ENCODE assay signal across 18 cellular contexts in genomic region chr16:29170393-29171239, GRCh38.
DNase-seq lines count a peak whose midpoint lies in the region; ATAC-seq, FAIRE-seq and TF ChIP-seq lines count a peak whose summit lies in the region.
"Had no signal": no experiment of that assay in that cellular context is flagged by ENCODE, and none has a peak within 500 bp of the region (broad histone marks: within the 10 kb centered on the region; RNA-seq: fewer than 3 reads in every experiment).

No MANE protein-coding gene starts in this region.

- POLR2A ChIA-PET in HepG2 (lab: Yijun Ruan, JAX) = no interaction called here

- H3K9me3 ChIP-seq in liver (ENCODE audit: control insufficient read depth in 4 of 4, low read length in 3 of 4) = peaks cover 0 to 6% (median 2%) of the 10 kb centered on the region in 4 donors
- peaks cover 12% of the 10 kb centered on the region; the same call in 1 of the 2 replicates for H3K9me3 ChIP-seq in HepG2 (ENCODE audit: low read length)

- no peak for DNase-seq in HepG2 (ENCODE audit: low spot score)
- no peak for DNase-seq in Right ventricle myocardium superior
- no peak for DNase-seq in head of caudate nucleus
- DNase-seq in activated T-cell treated with anti-CD3 and anti-CD28 coated beads, Interleukin-2, amount 50 U/mL, for 48 hours = no peak
- no peak for DNase-seq in activated CD4-positive, CD25-positive, alpha-beta regulatory T cell (lab: John Stamatoyannopoulos, UW)
- DNase-seq: activated CD4-positive, alpha-beta T cell treated with anti-CD3 and anti-CD28 coated beads, Interleukin-2, amount 50 U/mL, for 48 hours; activated naive CD4-positive, alpha-beta T cell treated with Interleukin-2 at 50 U/mL for 16 hours; activated T-cell treated with anti-CD3 and anti-CD28 coated beads for 4 hours; CD4-positive, alpha-beta T cell; MM.1S; NCI-H2029; NCI-H510A; T-cell had no signal

- intact Hi-C loops in HepG2 (cut with micrococcal nuclease; ENCODE audit: unreplicated experiment) (no loop called here), Right ventricle myocardium superior (cut with DNase I) (no loop called here), head of caudate nucleus (cut with DNase I) (no loop called here)

- H3K9me3 Mint-ChIP-seq in nephron = peaks cover 21% of the 10 kb centered on the region
- H3K9me3 Mint-ChIP-seq: CD4-positive, alpha-beta T cell; T-cell had no signal

- H3K27me3 ChIP-seq in liver (ENCODE audit: control insufficient read depth in 4 of 4, insufficient read depth in 4 of 4, low read length in 3 of 4) = no peaks in the 10 kb centered on the region
- H3K27me3 ChIP-seq in HepG2 (ENCODE audit: control insufficient read depth in 1 of 2, insufficient read depth in 2 of 2, low read length in 2 of 2) = peaks cover 0 to 9% of the 10 kb centered on the region in 2 experiments; a peak in 2 of 5 replicates

- peaks cover 5% of the 10 kb centered on the region for H3K27me3 Mint-ChIP-seq in nephron (ENCODE audit: low read depth)
- H3K27me3 Mint-ChIP-seq: CD4-positive, alpha-beta T cell; T-cell had no signal

- no peak for FAIRE-seq in HepG2 (lab: Jason Lieb, UNC)
- FAIRE-seq: A204.1 had no signal

- no peak for TF ChIP-seq RAD21 in liver (IDR thresholded peaks at IDR 0.05)
- no peak for TF ChIP-seq RAD21 in HepG2 (CRISPR knock-in tag; IDR thresholded peaks at IDR 0.05)

- H3K36me3 Mint-ChIP-seq in nephron (ENCODE audit: low read depth) = no peaks in the 10 kb centered on the region

- no peak overlapping the region for H3K4me2 ChIP-seq in HepG2 (ENCODE audit: low read depth, low read length)
- H3K4me2 ChIP-seq: smooth muscle cell had no signal

- CTCF ChIA-PET in HepG2 (lab: Yijun Ruan, JAX; ENCODE audit: low intra/inter-chr PET ratio, low total read pairs) = no interaction called here

- H3K4me3 Mint-ChIP-seq in nephron = peak overlapping the region in 2 of 3 experiments; percentile 39 to 76
- H3K4me3 Mint-ChIP-seq: CD4-positive, alpha-beta T cell; T-cell had no signal

- in situ Hi-C loops in HepG2 (cut with HindIII; ENCODE audit: extremely low pct_ligation_motif_present, low pct_unique_long_range_greater_than_20kb) = no loop called here

- ATAC-seq in HepG2 (no peak), Right ventricle myocardium superior (ENCODE audit: poor library complexity) (peak; percentile 41), HG03135 (IDR thresholded peaks at IDR 0.05; ENCODE audit: unreplicated experiment) (no peak)
- ATAC-seq: T-cell had no signal

- peaks cover 24% of the 10 kb centered on the region for H3K4me1 Mint-ChIP-seq in nephron

- H3K27ac ChIP-seq in liver (ENCODE audit: low read depth in 1 of 2, low read length in 2 of 2) (peak overlapping the region; percentile 46 to 51), HepG2 (ENCODE audit: extremely low read length, insufficient read depth, low read length) (no peak overlapping the region)

- H3K36me3 ChIP-seq in liver (ENCODE audit: control insufficient read depth in 4 of 4, insufficient read depth in 3 of 4, low read depth in 1 of 4, low read length in 3 of 4) = no peaks in the 10 kb centered on the region
- no peaks in the 10 kb centered on the region for H3K36me3 ChIP-seq in HepG2 (replicated peaks in 1 of 2; ENCODE audit: control insufficient read depth in 1 of 2, insufficient read depth in 2 of 2, low read length in 2 of 2)

- H3K79me2 ChIP-seq in HepG2 (ENCODE audit: insufficient read depth, low read length) = no peaks in the 10 kb centered on the region

- H3K27ac Mint-ChIP-seq in nephron = peak overlapping the region; percentile 19 to 84 (median 36)
- H3K27ac Mint-ChIP-seq: CD4-positive, alpha-beta T cell; T-cell had no signal

- no peak for TF ChIP-seq POLR2A in HepG2 (IDR thresholded peaks at IDR 0.05; ENCODE audit: insufficient read depth in 1 of 2, low read depth in 2 of 2, low read length in 2 of 2)

- no peak overlapping the region for H2AFZ ChIP-seq in HepG2 (ENCODE audit: low read length)

- no peak for TF ChIP-seq EP300 in HepG2 (IDR thresholded peaks at IDR 0.05; ENCODE audit: low read depth in 2 of 2, low read length in 2 of 2)
- no peak for TF ChIP-seq EP300 in HepG2 (CRISPR knock-in tag; IDR thresholded peaks at IDR 0.05; ENCODE audit: borderline replicate concordance)

- no TSS peak for BruUV-seq in HepG2 (replicated peaks; lab: Mats Ljungman, UMichigan)

- H3K4me3 ChIP-seq in liver (ENCODE audit: low read depth in 1 of 3, low read length in 3 of 3) (no peak overlapping the region), HepG2 (replicated peaks in 1 of 3; ENCODE audit: insufficient read depth in 1 of 3, low read depth in 2 of 3, low read length in 3 of 3) (no peak overlapping the region)
- H3K4me3 ChIP-seq: smooth muscle cell had no signal

- peaks cover 0 to 16% (median 14%) of the 10 kb centered on the region in 4 donors for H3K4me1 ChIP-seq in liver (ENCODE audit: control insufficient read depth in 4 of 4, insufficient read depth in 4 of 4, low read length in 3 of 4)
- H3K4me1 ChIP-seq in HepG2 (ENCODE audit: insufficient read depth, low read length) = no peaks in the 10 kb centered on the region

- 80% methylated on average over 22 of the region's 22 CpGs for WGBS in liver
- WGBS in HepG2 (ENCODE audit: low lambda C conversion rate) = 65% methylated on average over 18 of the region's 22 CpGs

- no peak for TF ChIP-seq CTCF in liver (IDR thresholded peaks at IDR 0.05; ENCODE audit: low read depth, low read length, missing input control)
- TF ChIP-seq CTCF in HepG2 (CRISPR knock-in tag; IDR thresholded peaks at IDR 0.05) = no peak
- TF ChIP-seq CTCF in nephron (IDR thresholded peaks at IDR 0.05; ENCODE audit: unreplicated experiment in 3 of 3) = no peak

- no peaks in the 10 kb centered on the region for H4K20me1 ChIP-seq in HepG2 (ENCODE audit: insufficient read depth, low read length)

- H3K9ac ChIP-seq in liver (ENCODE audit: low read depth in 1 of 2, low read length in 2 of 2) = no peak overlapping the region
- no peak overlapping the region for H3K9ac ChIP-seq in HepG2 (ENCODE audit: insufficient read depth, low read depth, low read length)

TF ChIP-seq in liver, 16 proteins besides CTCF, POLR2A, EP300 and RAD21:
- no peak for TF ChIP-seq JUND (IDR thresholded peaks at IDR 0.05)
- TF ChIP-seq REST (IDR thresholded peaks at IDR 0.05) = peak; percentile 84
- TF ChIP-seq RXRA (IDR thresholded peaks at IDR 0.05) = peak in 1 of 2 donors; percentile 60
- peak; percentile 93 for TF ChIP-seq YY1 (IDR thresholded peaks at IDR 0.05)
- no peak for TF ChIP-seq FOXA2 (IDR thresholded peaks at IDR 0.05)
- peak in 1 of 2 donors; percentile 71 for TF ChIP-seq HNF4A (conservative IDR thresholded peaks at IDR 0.05)

TF ChIP-seq in HepG2, 621 proteins besides CTCF, POLR2A, EP300 and RAD21:
- TF ChIP-seq ZMAT3 (CRISPR knock-in tag; conservative IDR thresholded peaks at IDR 0.05) (no peak), SKI (IDR thresholded peaks at IDR 0.05; ENCODE audit: partially characterized antibody) (no peak), ZNF276 (CRISPR knock-in tag; IDR thresholded peaks at IDR 0.05; ENCODE audit: low read depth) (no peak), ZNF468 (CRISPR knock-in tag; IDR thresholded peaks at IDR 0.05) (no peak), ZNF432 (CRISPR knock-in tag; IDR thresholded peaks at IDR 0.05; ENCODE audit: borderline replicate concordance) (no peak), HIVEP1 (CRISPR knock-in tag; IDR thresholded peaks at IDR 0.05) (no peak), E2F2 (CRISPR knock-in tag; IDR thresholded peaks at IDR 0.05; ENCODE audit: borderline replicate concordance) (no peak), SMYD3 (CRISPR knock-in tag; IDR thresholded peaks at IDR 0.05) (no peak)
